13 cellular contexts compared by ENCODE assay signal in genomic region chr16:70553175-70553574, GRCh38. TPM values are rescaled to one million over a fixed set of nuclear protein-coding genes. Genes with fewer than 3 reads are reported as not detected.
DNase-seq lines count a peak whose midpoint lies in the region; ATAC-seq, FAIRE-seq and TF ChIP-seq lines count a peak whose summit lies in the region.
"Had no signal": no experiment of that assay in that cellular context is flagged by ENCODE, and none has a peak within 500 bp of the region (broad histone marks: within the 10 kb centered on the region; RNA-seq: fewer than 3 reads in every experiment).

No MANE protein-coding gene starts in this region.

- no peaks in the 10 kb centered on the region for H3K9me3 ChIP-seq in neuronal stem cell (replicated peaks in 1 of 2; ENCODE audit: control insufficient read depth in 2 of 2, insufficient read depth in 1 of 2, low read depth in 1 of 2, low read length in 2 of 2)
- H3K9me3 ChIP-seq: Caco-2 had no signal

- H2BK12ac ChIP-seq in neuronal stem cell (ENCODE audit: low read length), result no peak overlapping the region

- H3K4me3 ChIP-seq in neuronal stem cell (ENCODE audit: low read length in 2 of 2), result no peak overlapping the region

- no peak overlapping the region for H2BK5ac ChIP-seq in neuronal stem cell (ENCODE audit: low read length)

- FAIRE-seq in GM19239 (lab: Jason Lieb, UNC), result no peak

- no peaks in the 10 kb centered on the region for H3K4me1 ChIP-seq in neuronal stem cell (ENCODE audit: control insufficient read depth in 2 of 2, insufficient read depth in 1 of 2, low read depth in 1 of 2, low read length in 2 of 2)
- H3K4me1 ChIP-seq: Caco-2 had no signal

- no peak overlapping the region for H2AK5ac ChIP-seq in neuronal stem cell (ENCODE audit: low read depth, low read length)

- peaks cover 15% of the 10 kb centered on the region for H3K79me1 ChIP-seq in neuronal stem cell (ENCODE audit: low read depth, low read length)

- no peak for TF ChIP-seq CTCF in chondrocyte (IDR thresholded peaks at IDR 0.05)

- H4K91ac ChIP-seq in neuronal stem cell (ENCODE audit: low read depth, low read length, poor library complexity), result no peak overlapping the region

- ATAC-seq in GM18909 (IDR thresholded peaks at IDR 0.05; ENCODE audit: poor library complexity, unreplicated experiment), result no peak
- ATAC-seq: naive thymus-derived CD4-positive, alpha-beta T cell had no signal

- no peak overlapping the region for H3K4ac ChIP-seq in neuronal stem cell (ENCODE audit: low read length)

- peaks cover 55 to 100% of the 10 kb centered on the region in 2 donors for H3K36me3 ChIP-seq in neuronal stem cell (replicated peaks in 1 of 2; ENCODE audit: control insufficient read depth in 2 of 2, insufficient read depth in 2 of 2, low read length in 2 of 2)

- H3K27me3 Mint-ChIP-seq in chondrocyte (ENCODE audit: low read depth), result no peaks in the 10 kb centered on the region
- H3K27me3 Mint-ChIP-seq: central memory CD8-positive, alpha-beta T cell; naive thymus-derived CD4-positive, alpha-beta T cell had no signal

- WGBS in neuronal stem cell (ENCODE audit: extremely low coverage in 2 of 2, insufficient read length in 2 of 2, insufficient replicate concordance in 1 of 2), 2 donors, result no CpG with 5 or more reads among the region's 2 CpGs

- no peaks in the 10 kb centered on the region for H3K9me3 Mint-ChIP-seq in chondrocyte (ENCODE audit: low read depth)
- H3K9me3 Mint-ChIP-seq: central memory CD8-positive, alpha-beta T cell; naive thymus-derived CD4-positive, alpha-beta T cell had no signal

- DNase-seq in EH (ENCODE audit: low read depth) (peak; percentile 74), LHCN-M2 (ENCODE audit: low read depth) (peak; percentile 49), chondrocyte (ENCODE audit: low spot score) (no peak), neuronal stem cell (ENCODE audit: low spot score) (no peak), NCI-H128 (lab: John Stamatoyannopoulos, UW; ENCODE audit: unreplicated experiment) (no peak), GM19239 (ENCODE audit: insufficient read length, low spot score) (no peak), NCI-H2227 treated with DMSO at 0.1 percent for 48 hours (lab: John Stamatoyannopoulos, UW) (no peak)
- DNase-seq: Caco-2; KBM-7; naive thymus-derived CD4-positive, alpha-beta T cell; trophoblast cell had no signal

- H3K23ac ChIP-seq in neuronal stem cell (ENCODE audit: low read depth, low read length, poor library complexity), result no peak overlapping the region

- H3K27ac ChIP-seq in neuronal stem cell (replicated peaks; ENCODE audit: low read length), result no peak overlapping the region

- H3K36me3 Mint-ChIP-seq in chondrocyte (ENCODE audit: low read depth), result peaks cover 62% of the 10 kb centered on the region

- H3K27me3 ChIP-seq in neuronal stem cell (ENCODE audit: control insufficient read depth in 3 of 3, insufficient read depth in 3 of 3, low read depth in 1 of 3, low read length in 3 of 3), result no peaks in the 10 kb centered on the region

- no peak overlapping the region for H3K14ac ChIP-seq in neuronal stem cell (ENCODE audit: low read length)

- H3K4me3 Mint-ChIP-seq in chondrocyte (ENCODE audit: unreplicated experiment), result no peak overlapping the region
- H3K4me3 Mint-ChIP-seq: central memory CD8-positive, alpha-beta T cell; naive thymus-derived CD4-positive, alpha-beta T cell had no signal

- H3K4me1 Mint-ChIP-seq in chondrocyte (ENCODE audit: low read depth), result peaks cover 40% of the 10 kb centered on the region

- no peak overlapping the region for H3K4me2 ChIP-seq in neuronal stem cell (ENCODE audit: insufficient read depth, low read length, poor library complexity, severe bottlenecking)

- no peak overlapping the region for H3K18ac ChIP-seq in neuronal stem cell (ENCODE audit: low read length)

- H2BK15ac ChIP-seq in neuronal stem cell (ENCODE audit: low read length), result no peak overlapping the region

- H3K9ac ChIP-seq in neuronal stem cell (ENCODE audit: low read depth, low read length, poor library complexity), result peak overlapping the region; percentile 25

- H2BK120ac ChIP-seq in neuronal stem cell (ENCODE audit: low read depth, low read length), result no peak overlapping the region

- H3K27ac Mint-ChIP-seq in chondrocyte (ENCODE audit: unreplicated experiment), result peak overlapping the region; percentile 82

- H4K8ac ChIP-seq in neuronal stem cell (ENCODE audit: low read depth, low read length), result no peak overlapping the region

- H2AFZ ChIP-seq in neuronal stem cell (ENCODE audit: low read length), result no peak overlapping the region

RNA-seq across cellular contexts. Expression of gene SF3B3, which starts 29.6 kb away (rescaled TPM):
- total RNA-seq in LHCN-M2 (2014; rRNA removed) (124 and 194 TPM in 2 replicates), chondrocyte (182 to 262 TPM (median 186 TPM) in 3 replicates)
- 175 TPM for polyA plus RNA-seq in LHCN-M2 (2012)
- 133 TPM for polyA plus RNA-seq in neuronal stem cell (2013, experiment 1 of 2)
- polyA plus RNA-seq in neuronal stem cell (2013, experiment 2 of 2), result 130 TPM

RNA-seq across cellular contexts. Expression of gene COG4, which starts 29.8 kb away (rescaled TPM):
- total RNA-seq in LHCN-M2 (2014; rRNA removed), result 94.2 and 161 TPM in 2 replicates
- 51.3 TPM for polyA plus RNA-seq in LHCN-M2 (2012)
- total RNA-seq in chondrocyte, result 48.4 to 65.1 TPM (median 49.8 TPM) in 3 replicates
- 30.7 TPM for polyA plus RNA-seq in neuronal stem cell (2013, experiment 1 of 2)
- polyA plus RNA-seq in neuronal stem cell (2013, experiment 2 of 2), result 29.9 TPM

Comparison
In these comparisons a context has a peak if more than half of its experiments do, and no peak if none do; other contexts are left out.
1. DNase-seq: peak in EH (single experiment) and LHCN-M2 (single experiment); none in chondrocyte (single experiment), neuronal stem cell (single experiment), NCI-H128 (single experiment), GM19239 (single experiment) and NCI-H2227 treated with DMSO at 0.1 percent for 48 hours (single experiment).